In the genomic region with DNA sequence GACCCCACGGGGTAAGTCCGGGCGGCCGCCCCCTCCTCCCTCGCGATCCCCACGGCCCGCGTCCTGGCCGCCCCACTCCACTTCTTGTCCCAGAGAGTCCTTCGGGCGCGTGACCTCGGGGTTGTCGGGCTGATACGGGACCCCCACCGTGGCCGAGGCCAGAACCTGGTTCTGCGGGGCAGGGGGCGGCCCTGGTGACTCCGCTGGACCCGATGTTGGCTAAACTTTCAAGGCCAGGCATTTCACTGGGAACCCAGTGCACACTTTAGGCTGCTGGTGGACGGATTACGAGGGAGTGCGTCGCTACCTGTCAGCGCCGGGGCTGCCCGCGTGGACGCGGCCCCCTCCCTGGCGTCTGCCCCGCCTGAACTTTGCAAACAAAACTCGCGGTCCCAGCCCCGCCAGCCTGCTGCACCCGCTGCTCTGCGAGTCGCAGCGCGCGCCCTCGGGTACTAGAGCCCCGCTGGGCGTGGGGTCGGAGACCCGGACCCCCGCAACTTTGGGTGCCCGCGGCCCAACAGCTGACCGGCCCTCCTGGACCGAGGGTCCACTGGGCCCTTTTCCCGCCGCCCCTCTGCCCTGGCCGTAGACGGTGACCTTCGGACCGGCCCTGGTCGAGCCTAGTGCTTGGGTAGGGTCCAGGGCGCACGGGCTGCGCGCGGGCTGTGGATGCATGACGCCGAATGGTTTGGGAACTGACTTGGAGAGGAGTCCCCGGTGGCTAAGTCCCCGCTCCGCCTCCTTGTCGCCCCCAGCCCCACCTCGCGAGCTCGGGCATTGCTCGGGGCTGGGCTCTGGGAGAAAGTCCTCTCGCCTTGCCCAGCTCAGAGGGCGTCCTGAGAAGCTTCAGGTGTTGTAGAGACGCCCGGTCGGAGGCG, we compare ENCODE assay signal across 1 cellular context.
TF ChIP-seq lines count a peak whose summit lies in the region.

No MANE protein-coding gene starts in this region.

TF ChIP-seq in neural cell, 6 proteins besides CTCF, POLR2A, EP300 and RAD21 (continued from another document):
- TF ChIP-seq, protein P1, sequence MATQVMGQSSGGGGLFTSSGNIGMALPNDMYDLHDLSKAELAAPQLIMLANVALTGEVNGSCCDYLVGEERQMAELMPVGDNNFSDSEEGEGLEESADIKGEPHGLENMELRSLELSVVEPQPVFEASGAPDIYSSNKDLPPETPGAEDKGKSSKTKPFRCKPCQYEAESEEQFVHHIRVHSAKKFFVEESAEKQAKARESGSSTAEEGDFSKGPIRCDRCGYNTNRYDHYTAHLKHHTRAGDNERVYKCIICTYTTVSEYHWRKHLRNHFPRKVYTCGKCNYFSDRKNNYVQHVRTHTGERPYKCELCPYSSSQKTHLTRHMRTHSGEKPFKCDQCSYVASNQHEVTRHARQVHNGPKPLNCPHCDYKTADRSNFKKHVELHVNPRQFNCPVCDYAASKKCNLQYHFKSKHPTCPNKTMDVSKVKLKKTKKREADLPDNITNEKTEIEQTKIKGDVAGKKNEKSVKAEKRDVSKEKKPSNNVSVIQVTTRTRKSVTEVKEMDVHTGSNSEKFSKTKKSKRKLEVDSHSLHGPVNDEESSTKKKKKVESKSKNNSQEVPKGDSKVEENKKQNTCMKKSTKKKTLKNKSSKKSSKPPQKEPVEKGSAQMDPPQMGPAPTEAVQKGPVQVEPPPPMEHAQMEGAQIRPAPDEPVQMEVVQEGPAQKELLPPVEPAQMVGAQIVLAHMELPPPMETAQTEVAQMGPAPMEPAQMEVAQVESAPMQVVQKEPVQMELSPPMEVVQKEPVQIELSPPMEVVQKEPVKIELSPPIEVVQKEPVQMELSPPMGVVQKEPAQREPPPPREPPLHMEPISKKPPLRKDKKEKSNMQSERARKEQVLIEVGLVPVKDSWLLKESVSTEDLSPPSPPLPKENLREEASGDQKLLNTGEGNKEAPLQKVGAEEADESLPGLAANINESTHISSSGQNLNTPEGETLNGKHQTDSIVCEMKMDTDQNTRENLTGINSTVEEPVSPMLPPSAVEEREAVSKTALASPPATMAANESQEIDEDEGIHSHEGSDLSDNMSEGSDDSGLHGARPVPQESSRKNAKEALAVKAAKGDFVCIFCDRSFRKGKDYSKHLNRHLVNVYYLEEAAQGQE (IDR thresholded peaks at IDR 0.05; ENCODE audit: borderline replicate concordance), result no peak
